ENCODE assay signal across 8 cellular contexts in genomic region chr1:36160388-36160948, GRCh38. TPM values are rescaled to one million over a fixed set of nuclear protein-coding genes. Genes with fewer than 3 reads are reported as not detected.
DNase-seq lines count a peak whose midpoint lies in the region; ATAC-seq and TF ChIP-seq lines count a peak whose summit lies in the region.

No MANE protein-coding gene starts in this region.

- H3K27me3 Mint-ChIP-seq in activated CD4-positive, alpha-beta T cell treated with anti-CD3 and anti-CD28 coated beads, Interleukin-2, amount 10 ng/mL, durations not matched to agents 24 days and 14 days: no peaks in the 10 kb centered on the region

- DNase-seq in activated CD4-positive, alpha-beta T cell treated with anti-CD3 and anti-CD28 coated beads, Interleukin-2, amount 10 ng/mL, durations not matched to agents 24 days and 14 days: no peak
- no peak for DNase-seq in activated CD4-positive, alpha-beta T cell treated with anti-CD3 and anti-CD28 coated beads, Interleukin-2, amount 50 U/mL, for 1 hour
- DNase-seq in right lobe of liver (no peak), thyroid gland (no peak), NCI-H2081 treated with DMSO at 0.1 percent for 48 hours (lab: John Stamatoyannopoulos, UW) (no peak)

- peak overlapping the region; percentile 88 for H3K4me3 Mint-ChIP-seq in activated CD4-positive, alpha-beta T cell treated with anti-CD3 and anti-CD28 coated beads, Interleukin-2, amount 10 ng/mL, durations not matched to agents 24 days and 14 days

- H3K36me3 Mint-ChIP-seq in activated CD4-positive, alpha-beta T cell treated with anti-CD3 and anti-CD28 coated beads, Interleukin-2, amount 10 ng/mL, durations not matched to agents 24 days and 14 days (ENCODE audit: low read depth): peaks cover 39% of the 10 kb centered on the region

- H3K27ac ChIP-seq in angular gyrus (ENCODE audit: low read depth, low read length) (peak overlapping the region; percentile 99), right lobe of liver (peak overlapping the region; percentile 58 to 66 (median 65)), thyroid gland (peak overlapping the region; percentile 69 to 90 (median 84))

- no CpG with 5 or more reads among the region's 4 CpGs for WGBS in right lobe of liver (ENCODE audit: insufficient coverage, low coverage, low lambda C conversion rate, missing lambda C conversion rate)
- WGBS in thyroid gland, 2 donors: 60 to 67% methylated on average over 4 of the region's 4 CpGs

- H3K9me3 ChIP-seq in right lobe of liver (no peaks in the 10 kb centered on the region), thyroid gland (no peaks in the 10 kb centered on the region)

- intact Hi-C loops in activated CD4-positive, alpha-beta T cell treated with anti-CD3 and anti-CD28 coated beads, Interleukin-2, amount 10 ng/mL, durations not matched to agents 24 days and 14 days (cut with micrococcal nuclease): loop anchor here (1.0 kb wide), 1 partner anchor 11 kb away; the partner anchor contains the start of gene TRAPPC3
- intact Hi-C loops in right lobe of liver (cut with DNase I) (no loop called here), thyroid gland (cut with DNase I) (no loop called here)

- no peaks in the 10 kb centered on the region for H3K36me3 ChIP-seq in right lobe of liver
- H3K36me3 ChIP-seq in thyroid gland: no peaks in the 10 kb centered on the region

- H3K4me1 Mint-ChIP-seq in activated CD4-positive, alpha-beta T cell treated with anti-CD3 and anti-CD28 coated beads, Interleukin-2, amount 10 ng/mL, durations not matched to agents 24 days and 14 days: peaks cover 62% of the 10 kb centered on the region

- H3K27me3 ChIP-seq in right lobe of liver (no peaks in the 10 kb centered on the region), thyroid gland (no peaks in the 10 kb centered on the region)

- H3K27ac Mint-ChIP-seq in activated CD4-positive, alpha-beta T cell treated with anti-CD3 and anti-CD28 coated beads, Interleukin-2, amount 10 ng/mL, durations not matched to agents 24 days and 14 days: peak overlapping the region; percentile 99

- H3K9me3 Mint-ChIP-seq in activated CD4-positive, alpha-beta T cell treated with anti-CD3 and anti-CD28 coated beads, Interleukin-2, amount 10 ng/mL, durations not matched to agents 24 days and 14 days: no peaks in the 10 kb centered on the region

- TF ChIP-seq POLR2A in right lobe of liver (IDR thresholded peaks at IDR 0.05) (no peak), thyroid gland (IDR thresholded peaks at IDR 0.05) (no peak)

- peak overlapping the region in 1 of 3 donors; percentile 17 for H3K4me3 ChIP-seq in right lobe of liver
- H3K4me3 ChIP-seq in thyroid gland (replicated peaks in 1 of 3): peak overlapping the region in 1 of 3 donors; percentile 13

- H3K4me1 ChIP-seq in right lobe of liver (peaks cover 0 to 9% (median 1%) of the 10 kb centered on the region in 4 donors), thyroid gland (peaks cover 53 to 77% of the 10 kb centered on the region in 2 donors)

- no peak for ATAC-seq in right lobe of liver
- ATAC-seq in GM18502 (IDR thresholded peaks at IDR 0.05; ENCODE audit: poor library complexity, unreplicated experiment): no peak
- ATAC-seq in HG03571 (IDR thresholded peaks at IDR 0.05; ENCODE audit: unreplicated experiment): no peak

- TF ChIP-seq CTCF in right lobe of liver (IDR thresholded peaks at IDR 0.05): no peak
- TF ChIP-seq CTCF in thyroid gland (IDR thresholded peaks at IDR 0.05): no peak

RNA-seq across cellular contexts. Expression of gene MAP7D1, which starts 4.5 kb away (rescaled TPM):
- 170 and 177 TPM in 2 replicates for total RNA-seq in activated CD4-positive, alpha-beta T cell treated with anti-CD3 and anti-CD28 coated beads, Interleukin-2, amount 10 ng/mL, durations not matched to agents 24 days and 14 days
- total RNA-seq in right lobe of liver (10 to 100 TPM; 10.2 to 28.2 (median 15.8) TPM), thyroid gland (10 to 100 TPM; 63.6 to 75.0 (median 68.7) TPM)

RNA-seq across cellular contexts. Expression of gene TRAPPC3, which starts 11.2 kb away (rescaled TPM):
- 71.2 and 72.4 TPM in 2 replicates for total RNA-seq in activated CD4-positive, alpha-beta T cell treated with anti-CD3 and anti-CD28 coated beads, Interleukin-2, amount 10 ng/mL, durations not matched to agents 24 days and 14 days
- total RNA-seq in right lobe of liver (10 to 100 TPM; 26.0 to 52.4 (median 30.9) TPM), thyroid gland (100 to 1,000 TPM; 101 to 156 (median 148) TPM)

RNA-seq across cellular contexts. Expression of gene COL8A2, which starts 35.4 kb away (rescaled TPM):
- total RNA-seq in activated CD4-positive, alpha-beta T cell treated with anti-CD3 and anti-CD28 coated beads, Interleukin-2, amount 10 ng/mL, durations not matched to agents 24 days and 14 days: 0.12 TPM in 2 replicates
- total RNA-seq in right lobe of liver: under 1 TPM; 0.18 to 0.74 (median 0.52) TPM
- 10 to 100 TPM in 2 of 4 donors, 1 to 10 TPM in 2; 5.7 to 13.7 (median 10.1) TPM for total RNA-seq in thyroid gland
